Comparison of ENCODE assay signal across 1 cellular context in genomic region chr3:105387122-105387751, GRCh38.
TF ChIP-seq lines count a peak whose summit lies in the region.

No MANE protein-coding gene starts in this region.

TF ChIP-seq in HepG2, 621 proteins besides CTCF, POLR2A, EP300 and RAD21 (continued from another document and continues in another):
- no peak for TF ChIP-seq ZNF407 (CRISPR knock-in tag; IDR thresholded peaks at IDR 0.05; ENCODE audit: not compliant biosample characterization)
- no peak for TF ChIP-seq ZNF430 (CRISPR knock-in tag; IDR thresholded peaks at IDR 0.05)
- TF ChIP-seq HDAC1 (CRISPR knock-in tag; IDR thresholded peaks at IDR 0.05) = peak; percentile 87
- 0 out of 2 replicates have a peak, but pooled peaks have one; percentile 45 for TF ChIP-seq PRMT3 (CRISPR knock-in tag; IDR thresholded peaks at IDR 0.05; ENCODE audit: borderline replicate concordance, low read depth)
- TF ChIP-seq ZNF501 (CRISPR knock-in tag; IDR thresholded peaks at IDR 0.05) = no peak
- TF ChIP-seq ZNF572 (CRISPR knock-in tag; IDR thresholded peaks at IDR 0.05) = no peak
- TF ChIP-seq TCF7 (IDR thresholded peaks at IDR 0.05; ENCODE audit: low read depth) = peak; percentile 93
- TF ChIP-seq THAP11 (CRISPR knock-in tag; IDR thresholded peaks at IDR 0.05) = peak; percentile 63
- no peak for TF ChIP-seq ADNP (CRISPR knock-in tag; IDR thresholded peaks at IDR 0.05)
- no peak for TF ChIP-seq NFE2L1 (CRISPR knock-in tag; IDR thresholded peaks at IDR 0.05; ENCODE audit: borderline replicate concordance)
- peak; percentile 97 for TF ChIP-seq AHDC1 (CRISPR knock-in tag; IDR thresholded peaks at IDR 0.05; ENCODE audit: borderline replicate concordance)
- TF ChIP-seq SAP130 (CRISPR knock-in tag; IDR thresholded peaks at IDR 0.05; ENCODE audit: low read depth) = peak; percentile 70
- TF ChIP-seq ONECUT2 (CRISPR knock-in tag; IDR thresholded peaks at IDR 0.05) = peak; percentile 68
- no peak for TF ChIP-seq MZF1 (CRISPR knock-in tag; IDR thresholded peaks at IDR 0.05; ENCODE audit: borderline replicate concordance)
- peak; percentile 97 for TF ChIP-seq TBX3 (IDR thresholded peaks at IDR 0.05; ENCODE audit: borderline replicate concordance)
- peak; percentile 85 for TF ChIP-seq SOX13 (IDR thresholded peaks at IDR 0.05)
- TF ChIP-seq SOX13 (CRISPR knock-in tag; conservative IDR thresholded peaks at IDR 0.05 in 1 of 2, IDR thresholded peaks at IDR 0.05 in 1 of 2) = peak in 1 of 2 experiments; percentile 99; a peak in 2 of 4 replicates
- no peak for TF ChIP-seq TFAP4 (IDR thresholded peaks at IDR 0.05; ENCODE audit: borderline replicate concordance, low read depth)
- TF ChIP-seq GRHL1 (CRISPR knock-in tag; conservative IDR thresholded peaks at IDR 0.05) = no peak
- TF ChIP-seq ZHX1 (CRISPR knock-in tag; IDR thresholded peaks at IDR 0.05; ENCODE audit: low read depth) = no peak
- TF ChIP-seq ZNF160 (CRISPR knock-in tag; IDR thresholded peaks at IDR 0.05) = no peak
- peak; percentile 48; the same call in 1 of the 2 replicates for TF ChIP-seq ZNF281 (CRISPR knock-in tag; IDR thresholded peaks at IDR 0.05; ENCODE audit: borderline replicate concordance)
- TF ChIP-seq ZNF564 (CRISPR knock-in tag; IDR thresholded peaks at IDR 0.05) = no peak; the same call in 1 of the 2 replicates
- no peak for TF ChIP-seq ZNF234 (CRISPR knock-in tag; conservative IDR thresholded peaks at IDR 0.05)
- peak; percentile 93 for TF ChIP-seq FOXA1 (IDR thresholded peaks at IDR 0.05)
- peak; percentile 85 for TF ChIP-seq FOXA1 (CRISPR knock-in tag; IDR thresholded peaks at IDR 0.05)
- no peak for TF ChIP-seq GABPA (IDR thresholded peaks at IDR 0.05; ENCODE audit: low read depth, low read length)
- peak; percentile 61 for TF ChIP-seq GABPA (CRISPR knock-in tag; IDR thresholded peaks at IDR 0.05; ENCODE audit: low read depth)
- TF ChIP-seq U2AF1 (optimal IDR thresholded peaks at IDR 0.05; ENCODE audit: low read depth, low read length) = no peak
- no peak for TF ChIP-seq XRCC5 (optimal IDR thresholded peaks at IDR 0.05; ENCODE audit: low read length)
- TF ChIP-seq CREB1 (IDR thresholded peaks at IDR 0.05) = peak; percentile 50; the same call in 1 of the 2 replicates
- TF ChIP-seq CREB1 (CRISPR knock-in tag; IDR thresholded peaks at IDR 0.05) = peak; percentile 92
- peak; percentile 32; the same call in 1 of the 2 replicates for TF ChIP-seq ZNF3 (CRISPR knock-in tag; IDR thresholded peaks at IDR 0.05)
- peak; percentile 91 for TF ChIP-seq ZBTB20 (CRISPR knock-in tag; IDR thresholded peaks at IDR 0.05; ENCODE audit: borderline replicate concordance, low read depth)
- TF ChIP-seq RFXAP (CRISPR knock-in tag; IDR thresholded peaks at IDR 0.05; ENCODE audit: borderline replicate concordance) = no peak
- TF ChIP-seq ATF2 (CRISPR knock-in tag; IDR thresholded peaks at IDR 0.05) = peak; percentile 90
